ENCODE assay signal across 13 cellular contexts in the genomic region with DNA sequence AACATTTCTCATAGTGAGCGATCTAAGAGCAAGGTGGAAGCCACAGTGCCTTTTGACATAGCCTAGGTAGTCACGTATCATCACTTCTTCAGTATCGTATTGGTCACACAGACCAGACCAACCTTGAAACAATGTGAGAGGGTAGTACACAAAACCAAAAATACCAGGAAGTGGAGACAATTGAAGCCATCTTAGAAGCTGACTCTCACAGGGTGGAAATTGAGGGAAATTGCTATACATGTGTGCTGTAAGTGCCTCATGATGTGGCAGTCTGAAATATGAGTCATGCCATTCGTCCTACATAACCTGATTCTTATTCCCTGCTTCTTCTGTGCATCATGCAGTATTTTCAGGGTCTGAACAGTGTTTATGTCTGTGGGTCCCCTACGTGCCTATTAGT. TPM values are rescaled to one million over a fixed set of nuclear protein-coding genes. Genes with fewer than 3 reads are reported as not detected.
A peak's percentile ranks its signal among the peaks of the same experiment; 100 is the strongest.
DNase-seq lines count a peak whose midpoint lies in the region; ATAC-seq and TF ChIP-seq lines count a peak whose summit lies in the region.
"Had no signal": no experiment of that assay in that cellular context is flagged by ENCODE, and none has a peak within 500 bp of the region (broad histone marks: within the 10 kb centered on the region; RNA-seq: fewer than 3 reads in every experiment).

No MANE protein-coding gene starts in this region.

- H3K27ac Mint-ChIP-seq in activated naive CD8-positive, alpha-beta T cell treated with anti-CD3 and anti-CD28 coated beads, Interleukin-2, amount 50 U/mL, for 24 hours: no peak overlapping the region
- no peak overlapping the region for H3K27ac Mint-ChIP-seq in activated naive CD8-positive, alpha-beta T cell treated with anti-CD3 and anti-CD28 coated beads for 36 hours
- no peak overlapping the region for H3K27ac Mint-ChIP-seq in activated T-helper 17 cell treated with anti-CD3 and anti-CD28 coated beads, Interleukin-2, amount 50 U/mL, for 72 hours
- H3K27ac Mint-ChIP-seq: B cell; CD4-positive, alpha-beta T cell; IgD-negative memory B cell had no signal

- no peak for DNase-seq in activated naive CD8-positive, alpha-beta T cell treated with anti-CD3 and anti-CD28 coated beads, Interleukin-2, amount 50 U/mL, for 24 hours
- DNase-seq in activated naive CD8-positive, alpha-beta T cell treated with anti-CD3 and anti-CD28 coated beads for 36 hours: no peak
- DNase-seq in fibroblast of mammary gland (ENCODE audit: low read depth) (peak; percentile 30), NOMO-1 treated with dmso at 0.1 percent for 144 hours (lab: John Stamatoyannopoulos, UW; ENCODE audit: unreplicated experiment) (no peak), heart right ventricle (no peak)
- DNase-seq: C1 segment of cervical spinal cord; CD4-positive, alpha-beta T cell; DMS79 had no signal

- WGBS in heart right ventricle, 2 donors: 93 to 96% methylated on average over 5 of the region's 5 CpGs

- no peaks in the 10 kb centered on the region for H3K27me3 Mint-ChIP-seq in activated naive CD8-positive, alpha-beta T cell treated with anti-CD3 and anti-CD28 coated beads, Interleukin-2, amount 50 U/mL, for 24 hours
- H3K27me3 Mint-ChIP-seq in activated naive CD8-positive, alpha-beta T cell treated with anti-CD3 and anti-CD28 coated beads for 36 hours: no peaks in the 10 kb centered on the region
- H3K27me3 Mint-ChIP-seq in activated T-helper 17 cell treated with anti-CD3 and anti-CD28 coated beads, Interleukin-2, amount 50 U/mL, for 72 hours: no peaks in the 10 kb centered on the region
- H3K27me3 Mint-ChIP-seq: B cell; CD4-positive, alpha-beta T cell; IgD-negative memory B cell had no signal

- peaks cover 0 to 89% (median 27%) of the 10 kb centered on the region in 9 donors for H3K36me3 ChIP-seq in heart right ventricle

- TF ChIP-seq CTCF in fibroblast of mammary gland (conservative IDR thresholded peaks at IDR 0.05; ENCODE audit: control insufficient read depth, insufficient read depth, low read depth, low read length) (no peak), heart right ventricle (IDR thresholded peaks at IDR 0.05) (no peak)

- ATAC-seq in activated naive CD8-positive, alpha-beta T cell treated with anti-CD3 and anti-CD28 coated beads, Interleukin-2, amount 50 U/mL, for 24 hours: peak; percentile 52
- peak; percentile 52 for ATAC-seq in activated T-helper 17 cell treated with anti-CD3 and anti-CD28 coated beads, Interleukin-2, amount 50 U/mL, for 72 hours (replicated peaks)
- ATAC-seq in heart right ventricle: no peak
- no peak for ATAC-seq in HG03378 (IDR thresholded peaks at IDR 0.05; ENCODE audit: unreplicated experiment)

- H3K36me3 Mint-ChIP-seq in activated naive CD8-positive, alpha-beta T cell treated with anti-CD3 and anti-CD28 coated beads, Interleukin-2, amount 50 U/mL, for 24 hours (ENCODE audit: low read depth): peaks cover 40% of the 10 kb centered on the region
- peaks cover 22% of the 10 kb centered on the region for H3K36me3 Mint-ChIP-seq in activated naive CD8-positive, alpha-beta T cell treated with anti-CD3 and anti-CD28 coated beads for 36 hours
- peaks cover 21% of the 10 kb centered on the region for H3K36me3 Mint-ChIP-seq in activated T-helper 17 cell treated with anti-CD3 and anti-CD28 coated beads, Interleukin-2, amount 50 U/mL, for 72 hours (ENCODE audit: low read depth)

- H3K9me3 Mint-ChIP-seq in activated naive CD8-positive, alpha-beta T cell treated with anti-CD3 and anti-CD28 coated beads, Interleukin-2, amount 50 U/mL, for 24 hours: no peaks in the 10 kb centered on the region
- no peaks in the 10 kb centered on the region for H3K9me3 Mint-ChIP-seq in activated naive CD8-positive, alpha-beta T cell treated with anti-CD3 and anti-CD28 coated beads for 36 hours
- no peaks in the 10 kb centered on the region for H3K9me3 Mint-ChIP-seq in activated T-helper 17 cell treated with anti-CD3 and anti-CD28 coated beads, Interleukin-2, amount 50 U/mL, for 72 hours
- H3K9me3 Mint-ChIP-seq: CD4-positive, alpha-beta T cell; IgD-negative memory B cell had no signal

- no peaks in the 10 kb centered on the region for H3K9me3 ChIP-seq in heart right ventricle
- H3K9me3 ChIP-seq: HAP-1 had no signal

- H3K27me3 ChIP-seq in heart right ventricle: no peaks in the 10 kb centered on the region

- intact Hi-C loops in heart right ventricle (cut with DNase I): no loop called here

- no peak overlapping the region for H3K4me3 ChIP-seq in fibroblast of mammary gland (ENCODE audit: control insufficient read depth, low read depth, low read length)
- no peak overlapping the region for H3K4me3 ChIP-seq in heart right ventricle
- H3K4me3 ChIP-seq: HAP-1 had no signal

- H3K27ac ChIP-seq in heart right ventricle: no peak overlapping the region

- peaks cover 0 to 8% (median 3%) of the 10 kb centered on the region in 9 donors for H3K4me1 ChIP-seq in heart right ventricle

- no peak overlapping the region for H3K4me3 Mint-ChIP-seq in activated naive CD8-positive, alpha-beta T cell treated with anti-CD3 and anti-CD28 coated beads, Interleukin-2, amount 50 U/mL, for 24 hours
- no peak overlapping the region for H3K4me3 Mint-ChIP-seq in activated naive CD8-positive, alpha-beta T cell treated with anti-CD3 and anti-CD28 coated beads for 36 hours
- no peak overlapping the region for H3K4me3 Mint-ChIP-seq in activated T-helper 17 cell treated with anti-CD3 and anti-CD28 coated beads, Interleukin-2, amount 50 U/mL, for 72 hours
- H3K4me3 Mint-ChIP-seq: B cell; CD4-positive, alpha-beta T cell; IgD-negative memory B cell had no signal

- H3K4me1 Mint-ChIP-seq in activated naive CD8-positive, alpha-beta T cell treated with anti-CD3 and anti-CD28 coated beads, Interleukin-2, amount 50 U/mL, for 24 hours: no peaks in the 10 kb centered on the region
- no peaks in the 10 kb centered on the region for H3K4me1 Mint-ChIP-seq in activated naive CD8-positive, alpha-beta T cell treated with anti-CD3 and anti-CD28 coated beads for 36 hours
- H3K4me1 Mint-ChIP-seq in activated T-helper 17 cell treated with anti-CD3 and anti-CD28 coated beads, Interleukin-2, amount 50 U/mL, for 72 hours: no peaks in the 10 kb centered on the region
- H3K4me1 Mint-ChIP-seq: B cell, IgD-negative memory B cell had no signal

RNA-seq across cellular contexts. Expression of a gene that starts 27.1 kb away (rescaled TPM):
- 10 to 100 TPM; 20.2 to 20.3 TPM for total RNA-seq in activated naive CD8-positive, alpha-beta T cell treated with anti-CD3 and anti-CD28 coated beads for 36 hours
- total RNA-seq in activated T-helper 17 cell treated with anti-CD3 and anti-CD28 coated beads, Interleukin-2, amount 50 U/mL, for 72 hours: 10 to 100 TPM; 25.6 to 39.6 TPM
- total RNA-seq in heart right ventricle: 10 to 100 TPM in 6 of 10 donors, 1 to 10 TPM in 4; 6.9 to 13.4 (median 10.4) TPM
- 10 to 100 TPM in 1 of 2 donors, 1 to 10 TPM in 1; 9.9 to 24.1 TPM for polyA plus RNA-seq in heart right ventricle

Comparison
In these comparisons a context has a peak if more than half of its experiments do, and no peak if none do; other contexts are left out.
1. ATAC-seq: peak in activated naive CD8-positive, alpha-beta T cell treated with anti-CD3 and anti-CD28 coated beads, Interleukin-2, amount 50 U/mL, for 24 hours (single experiment) and activated T-helper 17 cell treated with anti-CD3 and anti-CD28 coated beads, Interleukin-2, amount 50 U/mL, for 72 hours (single experiment); none in heart right ventricle (0 of 8) and HG03378 (single experiment).